ENCODE assay signal across 1 cellular context in genomic region chrX:36961590-36961989, GRCh38.
TF ChIP-seq lines count a peak whose summit lies in the region.

No MANE protein-coding gene starts in this region.

TF ChIP-seq in HepG2, 621 proteins besides CTCF, POLR2A, EP300 and RAD21 (continued from another document):
- no peak for TF ChIP-seq ZNF18 (CRISPR knock-in tag; IDR thresholded peaks at IDR 0.05; ENCODE audit: insufficient replicate concordance)
- no peak for TF ChIP-seq YY1 (IDR thresholded peaks at IDR 0.05; ENCODE audit: insufficient read depth, insufficient replicate concordance, low read depth, low read length)
